In the genomic region with DNA sequence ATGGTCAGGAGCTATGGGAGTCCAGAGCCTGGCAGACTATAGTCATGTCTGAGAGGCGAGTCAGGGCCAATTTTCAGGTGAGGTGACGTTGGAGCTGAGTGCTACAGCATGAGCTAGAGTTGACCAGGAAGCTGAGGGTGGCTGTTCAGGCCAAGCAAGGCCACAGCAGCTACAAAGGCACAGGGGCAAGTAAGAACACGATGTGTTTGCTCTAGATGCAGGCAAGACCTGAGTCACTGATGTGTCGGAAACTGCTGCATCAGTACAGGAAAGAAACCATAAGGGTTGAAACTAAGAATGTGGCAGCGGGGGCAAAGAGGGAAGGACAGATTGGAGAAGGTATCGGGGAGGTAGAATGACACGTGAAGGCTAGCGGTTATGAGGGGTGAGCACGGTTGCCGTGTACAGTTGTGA, we compare ENCODE assay signal across 12 cellular contexts. TPM values are rescaled to one million over a fixed set of nuclear protein-coding genes. Genes with fewer than 3 reads are reported as not detected.
DNase-seq lines count a peak whose midpoint lies in the region; ATAC-seq and TF ChIP-seq lines count a peak whose summit lies in the region.
"Had no signal": no experiment of that assay in that cellular context is flagged by ENCODE, and none has a peak within 500 bp of the region (broad histone marks: within the 10 kb centered on the region; RNA-seq: fewer than 3 reads in every experiment).

No MANE protein-coding gene starts in this region.

- POLR2A ChIA-PET in CD4-positive, alpha-beta T cell (lab: Charles Lee) = no interaction called here

- peak overlapping the region; percentile 74 for H3K27ac Mint-ChIP-seq in CD4-positive, alpha-beta T cell
- peak overlapping the region; percentile 95 for H3K27ac Mint-ChIP-seq in activated T-helper 1 cell treated with anti-CD3 and anti-CD28 coated beads, Interleukin-12 subunit alpha, Interleukin-12 subunit beta, Interleukin-2, Interleukin-4 antibody, amounts not matched to agents 30 ng/mL and 10 ng/mL and 1 ng/mL, durations not matched to agents 14 hours and 24 hours and 36 hours
- peak overlapping the region; percentile 19 for H3K27ac Mint-ChIP-seq in mesothelial cell of epicardium

- no peak for DNase-seq in CD4-positive, alpha-beta T cell
- DNase-seq in HK-2 (ENCODE audit: unreplicated experiment) = peak; percentile 77
- DNase-seq in activated T-helper 1 cell treated with anti-CD3 and anti-CD28 coated beads, Interleukin-12 subunit alpha, Interleukin-12 subunit beta, Interleukin-2, Interleukin-4 antibody, amounts not matched to agents 30 ng/mL and 10 ng/mL and 1 ng/mL, durations not matched to agents 14 hours and 24 hours and 36 hours (ENCODE audit: low spot score) = peak; percentile 52
- DNase-seq in mesothelial cell of epicardium (ENCODE audit: low spot score in 2 of 2, unreplicated experiment in 2 of 2) = no peak
- DNase-seq in dorsolateral prefrontal cortex = no peak
- DNase-seq in amygdala (lab: John Stamatoyannopoulos, UW) = no peak
- DNase-seq in NCI-H345 treated with DMSO at 0.1 percent for 48 hours (lab: John Stamatoyannopoulos, UW; ENCODE audit: unreplicated experiment) = no peak
- DNase-seq: aorta, head of caudate nucleus, naive B cell, NCI-H1417 treated with DMSO at 0.1 percent for 48 hours had no signal

- H3K27me3 Mint-ChIP-seq in CD4-positive, alpha-beta T cell = no peaks in the 10 kb centered on the region
- H3K27me3 Mint-ChIP-seq in activated T-helper 1 cell treated with anti-CD3 and anti-CD28 coated beads, Interleukin-12 subunit alpha, Interleukin-12 subunit beta, Interleukin-2, Interleukin-4 antibody, amounts not matched to agents 30 ng/mL and 10 ng/mL and 1 ng/mL, durations not matched to agents 14 hours and 24 hours and 36 hours (ENCODE audit: insufficient read depth) = no peaks in the 10 kb centered on the region
- no peaks in the 10 kb centered on the region for H3K27me3 Mint-ChIP-seq in mesothelial cell of epicardium (ENCODE audit: low read depth)
- H3K27me3 Mint-ChIP-seq: naive B cell had no signal

- no peaks in the 10 kb centered on the region for H3K36me3 Mint-ChIP-seq in CD4-positive, alpha-beta T cell (ENCODE audit: low read depth)
- H3K36me3 Mint-ChIP-seq in activated T-helper 1 cell treated with anti-CD3 and anti-CD28 coated beads, Interleukin-12 subunit alpha, Interleukin-12 subunit beta, Interleukin-2, Interleukin-4 antibody, amounts not matched to agents 30 ng/mL and 10 ng/mL and 1 ng/mL, durations not matched to agents 14 hours and 24 hours and 36 hours (ENCODE audit: low read depth) = peaks cover 3% of the 10 kb centered on the region
- peaks cover 2% of the 10 kb centered on the region for H3K36me3 Mint-ChIP-seq in mesothelial cell of epicardium
- H3K36me3 Mint-ChIP-seq: naive B cell had no signal

- CTCF ChIA-PET in CD4-positive, alpha-beta T cell (lab: Charles Lee) = no interaction called here

- no peaks in the 10 kb centered on the region for H3K9me3 Mint-ChIP-seq in CD4-positive, alpha-beta T cell
- no peaks in the 10 kb centered on the region for H3K9me3 Mint-ChIP-seq in activated T-helper 1 cell treated with anti-CD3 and anti-CD28 coated beads, Interleukin-12 subunit alpha, Interleukin-12 subunit beta, Interleukin-2, Interleukin-4 antibody, amounts not matched to agents 30 ng/mL and 10 ng/mL and 1 ng/mL, durations not matched to agents 14 hours and 24 hours and 36 hours
- no peaks in the 10 kb centered on the region for H3K9me3 Mint-ChIP-seq in mesothelial cell of epicardium
- H3K9me3 Mint-ChIP-seq: naive B cell had no signal

- H3K27me3 ChIP-seq in CD4-positive, alpha-beta T cell (ENCODE audit: control insufficient read depth, insufficient read depth, low read length) = no peaks in the 10 kb centered on the region
- H3K27me3 ChIP-seq in dorsolateral prefrontal cortex = no peaks in the 10 kb centered on the region

- H3K27ac ChIP-seq in CD4-positive, alpha-beta T cell (ENCODE audit: low read depth, low read length) = no peak overlapping the region
- H3K27ac ChIP-seq in dorsolateral prefrontal cortex = peak overlapping the region in 1 of 59 donors; percentile 58

- no peaks in the 10 kb centered on the region for H3K9me3 ChIP-seq in CD4-positive, alpha-beta T cell (ENCODE audit: control insufficient read depth, low read length)

- H3K4me3 ChIP-seq in dorsolateral prefrontal cortex = no peak overlapping the region

- TF ChIP-seq CTCF in CD4-positive, alpha-beta T cell (IDR thresholded peaks at IDR 0.05) = no peak
- TF ChIP-seq CTCF in mesothelial cell of epicardium (IDR thresholded peaks at IDR 0.05; ENCODE audit: unreplicated experiment) = no peak
- no peak for TF ChIP-seq CTCF in dorsolateral prefrontal cortex (IDR thresholded peaks at IDR 0.05 in 54 of 56, conservative IDR thresholded peaks at IDR 0.05 in 2 of 56; ENCODE audit: low read depth in 1 of 56, partially characterized antibody in 56 of 56)

- intact Hi-C loops in CD4-positive, alpha-beta T cell (cut with DNase I, micrococcal nuclease) = no loop called here
- intact Hi-C loops in activated T-helper 1 cell treated with anti-CD3 and anti-CD28 coated beads, Interleukin-12 subunit alpha, Interleukin-12 subunit beta, Interleukin-2, Interleukin-4 antibody, amounts not matched to agents 30 ng/mL and 10 ng/mL and 1 ng/mL, durations not matched to agents 14 hours and 24 hours and 36 hours (cut with micrococcal nuclease) = loop anchor here (1.0 to 5.0 kb wide), 5 partner anchors 10 to 826 kb away; partner anchors contain the start of genes LCOR, TM9SF3 and ZFYVE27
- intact Hi-C loops in dorsolateral prefrontal cortex (cut with DNase I) = no loop called here

- peaks cover 36% of the 10 kb centered on the region for H3K4me1 Mint-ChIP-seq in CD4-positive, alpha-beta T cell (ENCODE audit: low read depth)
- peaks cover 55% of the 10 kb centered on the region for H3K4me1 Mint-ChIP-seq in activated T-helper 1 cell treated with anti-CD3 and anti-CD28 coated beads, Interleukin-12 subunit alpha, Interleukin-12 subunit beta, Interleukin-2, Interleukin-4 antibody, amounts not matched to agents 30 ng/mL and 10 ng/mL and 1 ng/mL, durations not matched to agents 14 hours and 24 hours and 36 hours (ENCODE audit: low read depth)
- H3K4me1 Mint-ChIP-seq in mesothelial cell of epicardium = peaks cover 13% of the 10 kb centered on the region

- no peak for ATAC-seq in CD4-positive, alpha-beta T cell (ENCODE audit: poor library complexity)
- ATAC-seq in HG03095 (IDR thresholded peaks at IDR 0.05; ENCODE audit: unreplicated experiment) = no peak

- peak overlapping the region; percentile 18 for H3K4me3 Mint-ChIP-seq in CD4-positive, alpha-beta T cell
- H3K4me3 Mint-ChIP-seq in activated T-helper 1 cell treated with anti-CD3 and anti-CD28 coated beads, Interleukin-12 subunit alpha, Interleukin-12 subunit beta, Interleukin-2, Interleukin-4 antibody, amounts not matched to agents 30 ng/mL and 10 ng/mL and 1 ng/mL, durations not matched to agents 14 hours and 24 hours and 36 hours = peak overlapping the region; percentile 47
- no peak overlapping the region for H3K4me3 Mint-ChIP-seq in mesothelial cell of epicardium
- H3K4me3 Mint-ChIP-seq: naive B cell had no signal

RNA-seq across cellular contexts. Expression of gene RRP12, which starts 11.8 kb away (rescaled TPM):
- 10 to 100 TPM; 84.2 to 87.6 TPM for total RNA-seq in CD4-positive, alpha-beta T cell
- 99.9 and 104 TPM in 2 replicates for total RNA-seq in activated T-helper 1 cell treated with anti-CD3 and anti-CD28 coated beads, Interleukin-12 subunit alpha, Interleukin-12 subunit beta, Interleukin-2, Interleukin-4 antibody, amounts not matched to agents 30 ng/mL and 10 ng/mL and 1 ng/mL, durations not matched to agents 14 hours and 24 hours and 36 hours
- 35.7 to 42.4 TPM (median 41.9 TPM) in 3 replicates for total RNA-seq in mesothelial cell of epicardium
- total RNA-seq in dorsolateral prefrontal cortex = 10 to 100 TPM; 21.1 to 88.1 (median 42.7) TPM

RNA-seq across cellular contexts. Expression of gene PGAM1, which starts 13.1 kb away (rescaled TPM):
- total RNA-seq in CD4-positive, alpha-beta T cell = 10 to 100 TPM; 50.7 to 55.5 TPM
- total RNA-seq in activated T-helper 1 cell treated with anti-CD3 and anti-CD28 coated beads, Interleukin-12 subunit alpha, Interleukin-12 subunit beta, Interleukin-2, Interleukin-4 antibody, amounts not matched to agents 30 ng/mL and 10 ng/mL and 1 ng/mL, durations not matched to agents 14 hours and 24 hours and 36 hours = 967 and 979 TPM in 2 replicates
- total RNA-seq in mesothelial cell of epicardium (188 to 197 TPM (median 188 TPM) in 3 replicates), dorsolateral prefrontal cortex (100 to 1,000 TPM; 155 to 477 (median 341) TPM)

RNA-seq across cellular contexts. Expression of gene EXOSC1, which starts 32.9 kb away (rescaled TPM):
- 10 to 100 TPM; 28.8 to 29.7 TPM for total RNA-seq in CD4-positive, alpha-beta T cell
- total RNA-seq in activated T-helper 1 cell treated with anti-CD3 and anti-CD28 coated beads, Interleukin-12 subunit alpha, Interleukin-12 subunit beta, Interleukin-2, Interleukin-4 antibody, amounts not matched to agents 30 ng/mL and 10 ng/mL and 1 ng/mL, durations not matched to agents 14 hours and 24 hours and 36 hours = 55.3 and 57.1 TPM in 2 replicates
- total RNA-seq in mesothelial cell of epicardium (28.2 to 31.2 TPM (median 30.6 TPM) in 3 replicates), dorsolateral prefrontal cortex (10 to 100 TPM; 23.5 to 46.9 (median 33.8) TPM)

RNA-seq across cellular contexts. Expression of gene ZDHHC16, which starts 33.1 kb away (rescaled TPM):
- total RNA-seq in CD4-positive, alpha-beta T cell = 1 to 10 TPM; 6.2 to 6.5 TPM
- 48.3 and 48.8 TPM in 2 replicates for total RNA-seq in activated T-helper 1 cell treated with anti-CD3 and anti-CD28 coated beads, Interleukin-12 subunit alpha, Interleukin-12 subunit beta, Interleukin-2, Interleukin-4 antibody, amounts not matched to agents 30 ng/mL and 10 ng/mL and 1 ng/mL, durations not matched to agents 14 hours and 24 hours and 36 hours
- total RNA-seq in mesothelial cell of epicardium = 36.9 to 41.4 TPM (median 39.7 TPM) in 3 replicates
- 10 to 100 TPM; 22.2 to 46.8 (median 31.1) TPM for total RNA-seq in dorsolateral prefrontal cortex

Comparison
In these comparisons a context has a peak if more than half of its experiments do, and no peak if none do; other contexts are left out.
1. DNase-seq: peak in HK-2 (single experiment) and activated T-helper 1 cell treated with anti-CD3 and anti-CD28 coated beads, Interleukin-12 subunit alpha, Interleukin-12 subunit beta, Interleukin-2, Interleukin-4 antibody, amounts not matched to agents 30 ng/mL and 10 ng/mL and 1 ng/mL, durations not matched to agents 14 hours and 24 hours and 36 hours (single experiment); none in CD4-positive, alpha-beta T cell (0 of 10), mesothelial cell of epicardium (0 of 2), dorsolateral prefrontal cortex (0 of 10), amygdala (0 of 56) and NCI-H345 treated with DMSO at 0.1 percent for 48 hours (single experiment).
2. H3K27ac Mint-ChIP-seq: peak in every context shown above with its lines; median percentile 95 in activated T-helper 1 cell treated with anti-CD3 and anti-CD28 coated beads, Interleukin-12 subunit alpha, Interleukin-12 subunit beta, Interleukin-2, Interleukin-4 antibody, amounts not matched to agents 30 ng/mL and 10 ng/mL and 1 ng/mL, durations not matched to agents 14 hours and 24 hours and 36 hours; 74 in CD4-positive, alpha-beta T cell; 19 in mesothelial cell of epicardium.